In the genomic region with DNA sequence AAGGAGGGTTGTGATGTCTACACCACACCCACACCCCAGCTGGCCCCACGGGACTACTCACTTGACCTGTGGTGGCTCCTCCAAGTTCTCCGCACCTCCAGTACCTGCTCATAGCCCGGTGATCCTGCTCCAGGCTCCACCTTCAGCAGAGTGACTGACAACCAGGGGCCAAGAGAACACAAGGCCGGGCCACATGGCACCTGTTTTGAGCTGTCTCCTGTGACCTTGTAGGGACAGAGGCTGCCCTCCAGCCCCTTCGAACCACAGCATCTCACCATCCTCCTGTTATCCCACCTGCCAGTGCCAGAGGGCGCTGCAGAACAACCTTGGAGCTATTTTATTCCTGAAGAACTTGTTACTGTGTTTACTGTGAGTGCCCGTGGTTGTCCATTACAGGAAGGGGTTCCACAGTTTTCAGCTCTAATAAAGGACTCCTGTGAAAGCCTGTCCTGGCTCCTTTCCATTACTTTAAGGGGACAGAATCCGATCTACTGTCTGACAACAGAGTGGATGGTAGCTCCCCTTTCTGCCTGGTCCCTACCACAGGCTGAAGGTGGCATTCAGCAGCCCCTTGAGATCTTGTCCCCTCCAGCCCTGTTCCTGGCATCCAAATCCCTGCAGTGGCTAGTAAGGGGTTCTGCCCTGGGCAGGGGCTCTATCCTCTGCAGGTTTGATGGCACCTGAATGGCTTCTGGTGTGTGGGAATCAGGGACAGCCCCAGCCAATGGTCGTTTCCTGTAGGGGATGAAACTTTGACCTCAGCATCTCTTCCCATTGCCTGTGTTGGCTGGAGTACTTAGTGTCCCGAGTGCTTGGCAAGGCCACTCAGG, we compare ENCODE assay signal across 8 cellular contexts. TPM values are rescaled to one million over a fixed set of nuclear protein-coding genes. Genes with fewer than 3 reads are reported as not detected.
A peak's percentile ranks its signal among the peaks of the same experiment; 100 is the strongest.
DNase-seq lines count a peak whose midpoint lies in the region; ATAC-seq and TF ChIP-seq lines count a peak whose summit lies in the region.

No MANE protein-coding gene starts in this region.

- peaks cover 14% of the 10 kb centered on the region for H3K27me3 ChIP-seq in foreskin keratinocyte
- peaks cover 41% of the 10 kb centered on the region for H3K27me3 ChIP-seq in osteoblast (ENCODE audit: insufficient read depth, low read length)

- H3K27me3 Mint-ChIP-seq in activated T-cell treated with anti-CD3 and anti-CD28 coated beads, Interleukin-2, amount 50 U/mL, for 24 hours: peaks cover 37% of the 10 kb centered on the region

- ATAC-seq in foreskin keratinocyte (peak; percentile 66), GM21360 (IDR thresholded peaks at IDR 0.05; ENCODE audit: unreplicated experiment) (no peak)

- H3K9me3 Mint-ChIP-seq in activated T-cell treated with anti-CD3 and anti-CD28 coated beads, Interleukin-2, amount 50 U/mL, for 24 hours: no peaks in the 10 kb centered on the region

- H4K20me1 ChIP-seq in osteoblast (ENCODE audit: insufficient read depth, low read length): no peaks in the 10 kb centered on the region

- H3K36me3 Mint-ChIP-seq in activated T-cell treated with anti-CD3 and anti-CD28 coated beads, Interleukin-2, amount 50 U/mL, for 24 hours (ENCODE audit: low read depth): no peaks in the 10 kb centered on the region

- H3K27ac Mint-ChIP-seq in activated T-cell treated with anti-CD3 and anti-CD28 coated beads, Interleukin-2, amount 50 U/mL, for 24 hours: no peak overlapping the region

- no peaks in the 10 kb centered on the region for H3K9me3 ChIP-seq in osteoblast (ENCODE audit: low read depth, low read length)

- no peak overlapping the region for H3K4me3 Mint-ChIP-seq in activated T-cell treated with anti-CD3 and anti-CD28 coated beads, Interleukin-2, amount 50 U/mL, for 24 hours

- no peaks in the 10 kb centered on the region for H3K36me3 ChIP-seq in osteoblast (ENCODE audit: insufficient read depth, low read length)

- no peak overlapping the region for H3K4me2 ChIP-seq in osteoblast (ENCODE audit: insufficient read depth, low read length)

- H3K27ac ChIP-seq in VCaP (no peak overlapping the region), foreskin keratinocyte (no peak overlapping the region), osteoblast (ENCODE audit: low read depth, low read length) (no peak overlapping the region)

- H3K4me1 Mint-ChIP-seq in activated T-cell treated with anti-CD3 and anti-CD28 coated beads, Interleukin-2, amount 50 U/mL, for 24 hours (ENCODE audit: low read depth): no peaks in the 10 kb centered on the region

- H2AFZ ChIP-seq in osteoblast (ENCODE audit: low read length): no peak overlapping the region

- TF ChIP-seq CTCF in VCaP (conservative IDR thresholded peaks at IDR 0.05) (peak; percentile 83), foreskin keratinocyte (conservative IDR thresholded peaks at IDR 0.05) (peak; percentile 78), osteoblast (IDR thresholded peaks at IDR 0.05; ENCODE audit: extremely low read depth, low read depth, low read length) (peak; percentile 82)

- no peaks in the 10 kb centered on the region for H3K4me1 ChIP-seq in foreskin keratinocyte
- no peaks in the 10 kb centered on the region for H3K4me1 ChIP-seq in osteoblast (ENCODE audit: insufficient read depth, low read length)

- H3K4me3 ChIP-seq in osteoblast (ENCODE audit: insufficient read depth, low read length): no peak overlapping the region

- H3K79me2 ChIP-seq in osteoblast (ENCODE audit: insufficient read depth, low read length): no peaks in the 10 kb centered on the region

- peak; percentile 40 for DNase-seq in activated T-cell treated with anti-CD3 and anti-CD28 coated beads, Interleukin-2, amount 50 U/mL, for 24 hours
- no peak for DNase-seq in activated T-cell treated with anti-CD3 and anti-CD28 coated beads for 4 hours
- DNase-seq in M059J (ENCODE audit: low read depth): peak; percentile 46
- DNase-seq in foreskin keratinocyte: peak; percentile 2 to 28
- peak; percentile 87 for DNase-seq in osteoblast (ENCODE audit: insufficient read length, low spot score, missing footprints)
- DNase-seq in NCI-H2107 (lab: John Stamatoyannopoulos, UW): no peak

RNA-seq across cellular contexts. Expression of a gene that starts 50.8 kb away (rescaled TPM):
- total RNA-seq in M059J (2014; rRNA removed; shearing (Covaris generic)): not detected in 2 replicates
- not detected in 2 replicates for total RNA-seq in foreskin keratinocyte
- not detected in 2 replicates for polyA plus RNA-seq in foreskin keratinocyte
- total RNA-seq in osteoblast: not detected in 2 replicates

Comparison
In these comparisons a context has a peak if more than half of its experiments do, and no peak if none do; other contexts are left out.
1. DNase-seq: peak in activated T-cell treated with anti-CD3 and anti-CD28 coated beads, Interleukin-2, amount 50 U/mL, for 24 hours (single experiment), M059J (single experiment), foreskin keratinocyte (2 of 2) and osteoblast (single experiment); none in activated T-cell treated with anti-CD3 and anti-CD28 coated beads for 4 hours (single experiment) and NCI-H2107 (single experiment).
2. Peak in every context shown above with its lines, with median percentiles within 50 percentile points of each other: CTCF ChIP-seq.